In the genomic region with DNA sequence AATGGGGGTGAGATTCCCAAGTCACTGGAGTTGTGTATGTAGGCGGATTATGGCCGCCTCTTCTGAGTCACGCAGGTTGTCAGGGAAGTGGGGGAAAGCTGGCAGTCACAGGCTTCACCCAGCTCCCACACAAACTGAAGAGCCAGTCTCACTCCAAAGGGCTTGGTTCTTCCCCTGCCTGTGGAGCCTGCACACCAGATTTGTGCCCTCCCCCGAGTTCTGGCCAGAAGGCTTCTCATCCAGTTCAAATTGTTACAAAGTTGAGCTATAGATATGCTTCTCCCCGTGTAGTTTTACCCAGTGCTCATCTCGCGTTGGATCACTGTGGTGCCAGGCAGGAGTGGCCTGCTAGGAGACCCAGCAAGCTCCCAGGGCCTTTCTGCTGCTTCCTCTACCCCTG, we compare ENCODE assay signal across 30 cellular contexts. TPM values are rescaled to one million over a fixed set of nuclear protein-coding genes. Genes with fewer than 3 reads are reported as not detected.
"Had no signal": no experiment of that assay in that cellular context is flagged by ENCODE, and none has a peak within 500 bp of the region (broad histone marks: within the 10 kb centered on the region; RNA-seq: fewer than 3 reads in every experiment).

No MANE protein-coding gene starts in this region.

- H3K36me3 ChIP-seq: left ventricle myocardium inferior, pancreas, prostate gland, stomach, thoracic aorta, tibial artery, upper lobe of right lung had no signal

- FAIRE-seq: islet of Langerhans, pancreas, urothelium cell line had no signal

- H3K4me3 Mint-ChIP-seq: immature natural killer cell; mesothelial cell of epicardium; naive B cell; natural killer cell; nephron progenitor cell; stimulated activated naive B cell treated with anti-CD40 and anti-IgM and Interleukin-4, amounts not matched to agents 10 μg/mL and 1 μg/mL and 100 μg/mL, for 72 hours had no signal

- H3K27me3 ChIP-seq: pancreas, stomach, tibial artery, upper lobe of right lung had no signal

- DNase-seq: hypothalamus; immature natural killer cell; left ventricle myocardium inferior; mesendoderm; naive B cell; natural killer cell; nephron progenitor cell; nucleus accumbens; retina; right cardiac atrium; stimulated activated CD4-positive, alpha-beta T cell treated with anti-CD3 and anti-CD28 coated beads, Interleukin-12 subunit alpha, Interleukin-12 subunit beta, amount 100 ng/mL, for 4 hours; stimulated activated CD4-positive, alpha-beta T cell treated with anti-CD3 and anti-CD28 coated beads, Interleukin-15, amount 100 ng/mL, for 24 hours; stimulated activated CD4-positive, alpha-beta T cell treated with anti-CD3 and anti-CD28 coated beads, Interleukin-2, amount 100 ng/mL, for 24 hours; stimulated activated CD4-positive, alpha-beta T cell treated with anti-CD3 and anti-CD28 coated beads, Interleukin-4, amount 100 ng/mL, for 1 hour; stimulated activated naive B cell treated with anti-CD40 and anti-IgM and Interleukin-4, amounts not matched to agents 10 μg/mL and 1 μg/mL and 100 μg/mL, for 72 hours; stimulated activated naive CD8-positive, alpha-beta T cell treated with anti-CD3 and anti-CD28 coated beads, Interleukin-15, Interleukin-2, amounts not matched to agents 100 U/mL and 50 U/mL, for 24 hours; stomach; tibial artery; trophoblast cell; upper lobe of right lung had no signal

- H3K4me1 Mint-ChIP-seq: immature natural killer cell; mesothelial cell of epicardium; naive B cell; natural killer cell; stimulated activated naive B cell treated with anti-CD40 and anti-IgM and Interleukin-4, amounts not matched to agents 10 μg/mL and 1 μg/mL and 100 μg/mL, for 72 hours had no signal

- H3K27ac ChIP-seq: left ventricle myocardium inferior, pancreas, prostate gland, skin epidermis, stomach, thoracic aorta, tibial artery, upper lobe of right lung had no signal

- H3K27ac Mint-ChIP-seq: immature natural killer cell; mesothelial cell of epicardium; naive B cell; natural killer cell; stimulated activated naive B cell treated with anti-CD40 and anti-IgM and Interleukin-4, amounts not matched to agents 10 μg/mL and 1 μg/mL and 100 μg/mL, for 72 hours had no signal

- H3K4me1 ChIP-seq: left ventricle myocardium inferior, pancreas, prostate gland, stomach, tibial artery, upper lobe of right lung had no signal

- H3K4me3 ChIP-seq: left ventricle myocardium inferior, lung, pancreas, prostate gland, skin epidermis, stomach, thoracic aorta, tibial artery, upper lobe of right lung had no signal

- ATAC-seq: natural killer cell; pancreas; right cardiac atrium; sciatic nerve; stimulated activated naive B cell treated with anti-CD40 and anti-IgM and Interleukin-4, amounts not matched to agents 10 μg/mL and 1 μg/mL and 100 μg/mL, for 72 hours; stimulated activated naive CD8-positive, alpha-beta T cell treated with anti-CD3 and anti-CD28 coated beads, Interleukin-15, Interleukin-2, amounts not matched to agents 100 U/mL and 50 U/mL, for 24 hours; upper lobe of right lung had no signal

- H3K36me3 Mint-ChIP-seq: immature natural killer cell; mesothelial cell of epicardium; naive B cell; natural killer cell; stimulated activated naive B cell treated with anti-CD40 and anti-IgM and Interleukin-4, amounts not matched to agents 10 μg/mL and 1 μg/mL and 100 μg/mL, for 72 hours had no signal

- H3K9me3 ChIP-seq: pancreas, prostate gland, thoracic aorta, tibial artery, upper lobe of right lung had no signal

RNA-seq across cellular contexts. Expression of gene CPNE4, which starts 53.4 kb away (rescaled TPM):
- total RNA-seq: natural killer cell, osteoblast had no signal
- polyA plus RNA-seq: immature natural killer cell had no signal
